In the genomic region with DNA sequence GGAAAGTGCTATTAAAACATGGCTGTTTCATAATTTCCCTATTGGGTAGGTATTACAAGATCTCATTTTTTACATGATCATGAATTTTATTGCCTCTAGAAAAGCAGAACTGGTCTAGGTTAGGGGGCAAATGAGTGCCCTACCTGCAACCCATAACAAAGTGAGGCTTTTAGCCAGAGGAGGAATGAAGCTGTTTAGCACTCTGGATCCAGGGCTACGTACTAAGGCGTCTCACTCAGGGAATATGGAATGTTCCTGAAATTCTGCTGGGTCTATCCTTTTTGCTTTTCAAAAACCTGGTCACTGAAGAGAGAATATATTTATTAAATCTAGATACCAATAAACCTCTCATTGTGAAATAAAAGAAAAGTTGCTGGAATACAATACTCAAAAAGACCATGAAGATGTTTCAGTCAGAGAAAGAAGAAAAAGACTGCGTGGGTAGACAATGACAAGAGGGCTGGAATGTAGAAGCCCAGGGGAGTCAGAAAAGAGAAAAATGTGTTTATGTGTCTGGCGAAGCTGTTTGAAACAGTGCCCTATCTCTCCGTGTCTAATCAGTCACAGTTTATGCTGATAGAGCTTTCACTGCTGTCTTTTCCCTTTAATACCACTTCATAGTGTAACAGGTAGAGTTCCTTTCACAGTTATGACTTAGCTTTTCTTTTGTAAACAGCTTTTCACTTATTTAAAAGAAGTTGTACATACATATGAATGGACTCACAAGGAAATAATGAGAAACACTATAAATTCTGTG, we compare ENCODE assay signal across 1 cellular context.
TF ChIP-seq lines count a peak whose summit lies in the region.

No MANE protein-coding gene starts in this region.

TF ChIP-seq in K562, 482 proteins besides CTCF, POLR2A, EP300 and RAD21:
- TF ChIP-seq, protein P1, sequence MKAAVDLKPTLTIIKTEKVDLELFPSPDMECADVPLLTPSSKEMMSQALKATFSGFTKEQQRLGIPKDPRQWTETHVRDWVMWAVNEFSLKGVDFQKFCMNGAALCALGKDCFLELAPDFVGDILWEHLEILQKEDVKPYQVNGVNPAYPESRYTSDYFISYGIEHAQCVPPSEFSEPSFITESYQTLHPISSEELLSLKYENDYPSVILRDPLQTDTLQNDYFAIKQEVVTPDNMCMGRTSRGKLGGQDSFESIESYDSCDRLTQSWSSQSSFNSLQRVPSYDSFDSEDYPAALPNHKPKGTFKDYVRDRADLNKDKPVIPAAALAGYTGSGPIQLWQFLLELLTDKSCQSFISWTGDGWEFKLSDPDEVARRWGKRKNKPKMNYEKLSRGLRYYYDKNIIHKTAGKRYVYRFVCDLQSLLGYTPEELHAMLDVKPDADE (conservative IDR thresholded peaks at IDR 0.05; ENCODE audit: control insufficient read depth, low read depth, low read length): no peak
- TF ChIP-seq, protein P2, sequence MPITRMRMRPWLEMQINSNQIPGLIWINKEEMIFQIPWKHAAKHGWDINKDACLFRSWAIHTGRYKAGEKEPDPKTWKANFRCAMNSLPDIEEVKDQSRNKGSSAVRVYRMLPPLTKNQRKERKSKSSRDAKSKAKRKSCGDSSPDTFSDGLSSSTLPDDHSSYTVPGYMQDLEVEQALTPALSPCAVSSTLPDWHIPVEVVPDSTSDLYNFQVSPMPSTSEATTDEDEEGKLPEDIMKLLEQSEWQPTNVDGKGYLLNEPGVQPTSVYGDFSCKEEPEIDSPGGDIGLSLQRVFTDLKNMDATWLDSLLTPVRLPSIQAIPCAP (CRISPR knock-in tag; IDR thresholded peaks at IDR 0.05; ENCODE audit: borderline replicate concordance): no peak
- TF ChIP-seq SIX5 (IDR thresholded peaks at IDR 0.05; ENCODE audit: borderline replicate concordance in 1 of 2, insufficient read depth in 1 of 2, low read depth in 1 of 2, low read length in 2 of 2) (no peak), SMARCC2 (IDR thresholded peaks at IDR 0.05; ENCODE audit: low read depth) (0 out of 2 replicates have a peak, but pooled peaks have one; percentile 34), ESRRA (IDR thresholded peaks at IDR 0.05; ENCODE audit: borderline replicate concordance, low read depth) (no peak), MYNN (IDR thresholded peaks at IDR 0.05) (no peak), MYNN (CRISPR knock-in tag; IDR thresholded peaks at IDR 0.05) (no peak), CEBPB (tag; IDR thresholded peaks at IDR 0.05) (0 out of 2 replicates have a peak, but pooled peaks have one; percentile 38), RBFOX2 (IDR thresholded peaks at IDR 0.05; ENCODE audit: low read depth, low read length) (no peak), SPI1 (IDR thresholded peaks at IDR 0.05; ENCODE audit: borderline replicate concordance, low read depth, low read length) (peak; percentile 14; the same call in 1 of the 2 replicates), PTRF (tag; IDR thresholded peaks at IDR 0.05) (no peak), RCOR1 (IDR thresholded peaks at IDR 0.05; ENCODE audit: borderline replicate concordance in 1 of 2, low read depth in 2 of 2, low read length in 2 of 2) (no peak), ARID2 (IDR thresholded peaks at IDR 0.05) (0 out of 2 replicates have a peak, but pooled peaks have one; percentile 10), C11orf30 (IDR thresholded peaks at IDR 0.05; ENCODE audit: low read depth) (peak; percentile 35), EGR1 (conservative IDR thresholded peaks at IDR 0.05) (peak; percentile 48), TBP (optimal IDR thresholded peaks at IDR 0.05; ENCODE audit: low read depth, low read length) (no peak), PHTF2 (CRISPR knock-in tag; IDR thresholded peaks at IDR 0.05) (no peak), NFE2 (IDR thresholded peaks at IDR 0.05; ENCODE audit: low read depth) (peak; percentile 10; the same call in 1 of the 2 replicates), MAFG (tag; conservative IDR thresholded peaks at IDR 0.05) (0 out of 2 replicates have a peak, but pooled peaks have one; percentile 3), MEIS2 (IDR thresholded peaks at IDR 0.05; ENCODE audit: partially characterized antibody) (peak; percentile 10)
